Comparison of ENCODE assay signal across 8 cellular contexts in genomic region chr17:39668141-39668924, GRCh38. TPM values are rescaled to one million over a fixed set of nuclear protein-coding genes. Genes with fewer than 3 reads are reported as not detected.
A peak's percentile ranks its signal among the peaks of the same experiment; 100 is the strongest.
DNase-seq lines count a peak whose midpoint lies in the region; ATAC-seq and TF ChIP-seq lines count a peak whose summit lies in the region.
"Had no signal": no experiment of that assay in that cellular context is flagged by ENCODE, and none has a peak within 500 bp of the region (broad histone marks: within the 10 kb centered on the region; RNA-seq: fewer than 3 reads in every experiment).

TSS of gene PNMT (plus strand) at chr17:39668453. CDS start at chr17:39668476, 23 bp downstream.

- DNase-seq in GM13977 (ENCODE audit: low spot score) (peak; percentile 89), NCI-H226 (peak; percentile 20), endodermal cell (peak; percentile 94), mucosa of descending colon (peak; percentile 80 to 86 (median 86)), H4 (ENCODE audit: low spot score) (no peak)
- DNase-seq in activated CD8-positive, alpha-beta memory T cell treated with anti-CD3 and anti-CD28 coated beads, Interleukin-2, amount 50 U/mL, for 48 hours: peak; percentile 88
- DNase-seq in stimulated activated effector memory CD8-positive, alpha-beta T cell treated with anti-CD3 and anti-CD28 coated beads, Interleukin-12 subunit alpha, Interleukin-12 subunit beta, amount 100 ng/mL, for 72 hours (ENCODE audit: low spot score in 2 of 2): peak; percentile 62 to 86

- peaks cover 50% of the 10 kb centered on the region for H3K27me3 ChIP-seq in endodermal cell (ENCODE audit: control insufficient read depth, insufficient read depth, low read length, poor library complexity, severe bottlenecking)

- peak; percentile 87 for TF ChIP-seq CTCF in GM13977 (IDR thresholded peaks at IDR 0.05; ENCODE audit: extremely low read depth, insufficient read depth, missing control alignments)
- peak; percentile 85 for TF ChIP-seq CTCF in endodermal cell (conservative IDR thresholded peaks at IDR 0.05)
- TF ChIP-seq CTCF in mucosa of descending colon (IDR thresholded peaks at IDR 0.05): peak; percentile 64

- in situ Hi-C loops in GM13977 (cut with MboI; ENCODE audit: low pct_unique_long_range_greater_than_20kb, low sequenced_read_pairs, unreplicated experiment): no loop called here

- peaks cover 13% of the 10 kb centered on the region for H3K4me1 Mint-ChIP-seq in endodermal cell
- peaks cover 27% of the 10 kb centered on the region for H3K4me1 Mint-ChIP-seq in stimulated activated effector memory CD8-positive, alpha-beta T cell treated with anti-CD3 and anti-CD28 coated beads, Interleukin-12 subunit alpha, Interleukin-12 subunit beta, amount 100 ng/mL, for 72 hours

- no peaks in the 10 kb centered on the region for H3K4me1 ChIP-seq in endodermal cell (ENCODE audit: control insufficient read depth, insufficient read depth, low read length)
- H3K4me1 ChIP-seq in mucosa of descending colon (ENCODE audit: low read depth): peaks cover 34% of the 10 kb centered on the region

- 2 to 4% methylated on average over 28 to 73 of the region's 73 CpGs for whole genome bisulfite sequencing in endodermal cell (ENCODE audit: insufficient coverage in 1 of 2, insufficient read length in 1 of 2), 2 experiments

- no peak within 1 kb of the TSS for H3K27ac ChIP-seq in endodermal cell (ENCODE audit: low read depth, low read length)

- H3K27ac Mint-ChIP-seq in endodermal cell: no peak within 1 kb of the TSS
- peak within 1 kb of the TSS; percentile 82 for H3K27ac Mint-ChIP-seq in stimulated activated effector memory CD8-positive, alpha-beta T cell treated with anti-CD3 and anti-CD28 coated beads, Interleukin-12 subunit alpha, Interleukin-12 subunit beta, amount 100 ng/mL, for 72 hours

- ATAC-seq in mucosa of descending colon: peak; percentile 58
- ATAC-seq in stimulated activated effector memory CD8-positive, alpha-beta T cell treated with anti-CD3 and anti-CD28 coated beads, Interleukin-12 subunit alpha, Interleukin-12 subunit beta, amount 100 ng/mL, for 72 hours: peak; percentile 80

- H3K36me3 Mint-ChIP-seq in endodermal cell (ENCODE audit: low read depth): no peaks in the 10 kb centered on the region
- H3K36me3 Mint-ChIP-seq in stimulated activated effector memory CD8-positive, alpha-beta T cell treated with anti-CD3 and anti-CD28 coated beads, Interleukin-12 subunit alpha, Interleukin-12 subunit beta, amount 100 ng/mL, for 72 hours: peaks cover 13% of the 10 kb centered on the region

- H3K27me3 Mint-ChIP-seq in endodermal cell (ENCODE audit: insufficient read depth): peaks cover 64% of the 10 kb centered on the region

- H3K9me3 Mint-ChIP-seq in endodermal cell: no peaks in the 10 kb centered on the region
- no peaks in the 10 kb centered on the region for H3K9me3 Mint-ChIP-seq in stimulated activated effector memory CD8-positive, alpha-beta T cell treated with anti-CD3 and anti-CD28 coated beads, Interleukin-12 subunit alpha, Interleukin-12 subunit beta, amount 100 ng/mL, for 72 hours

- H3K4me3 Mint-ChIP-seq in endodermal cell: peak within 1 kb of the TSS; percentile 40
- H3K4me3 Mint-ChIP-seq in stimulated activated effector memory CD8-positive, alpha-beta T cell treated with anti-CD3 and anti-CD28 coated beads, Interleukin-12 subunit alpha, Interleukin-12 subunit beta, amount 100 ng/mL, for 72 hours: peak within 1 kb of the TSS; percentile 69

- intact Hi-C loops in mucosa of descending colon (cut with DNase I, micrococcal nuclease): no loop called here

- H3K9me3 ChIP-seq in endodermal cell (ENCODE audit: control insufficient read depth, low read length) (no peaks in the 10 kb centered on the region), mucosa of descending colon (no peaks in the 10 kb centered on the region)

- peak within 1 kb of the TSS; percentile 53 for H3K4me3 ChIP-seq in endodermal cell (ENCODE audit: low read length)
- no peak within 1 kb of the TSS for H3K4me3 ChIP-seq in mucosa of descending colon

- H3K36me3 ChIP-seq in endodermal cell (ENCODE audit: control insufficient read depth, insufficient read depth, low read length): no peaks in the 10 kb centered on the region
- no peaks in the 10 kb centered on the region for H3K36me3 ChIP-seq in mucosa of descending colon (ENCODE audit: low read depth)

- no peak within 1 kb of the TSS for H3K9ac ChIP-seq in endodermal cell (ENCODE audit: extremely low read depth, low read length, poor library complexity, severe bottlenecking)

RNA-seq across cellular contexts. Expression of gene PNMT, which starts in this region (rescaled TPM):
- total RNA-seq in endodermal cell: 1 to 10 TPM in 1 of 2 donors, under 1 TPM in 1; 0.55 to 1.0 TPM
- 0.71 TPM for polyA plus RNA-seq in endodermal cell (2013, experiment 1 of 2)
- polyA plus RNA-seq in endodermal cell (2013, experiment 2 of 2): 0.37 TPM
- total RNA-seq in mucosa of descending colon: 1 to 10 TPM in 2 of 3 donors, under 1 TPM in 1; 0.23 to 2.0 (median 1.5) TPM
- total RNA-seq in H4 (2014; rRNA removed; shearing (Covaris generic)): not detected in 2 replicates
- total RNA-seq: mononuclear cell had no signal
